In the genomic region with DNA sequence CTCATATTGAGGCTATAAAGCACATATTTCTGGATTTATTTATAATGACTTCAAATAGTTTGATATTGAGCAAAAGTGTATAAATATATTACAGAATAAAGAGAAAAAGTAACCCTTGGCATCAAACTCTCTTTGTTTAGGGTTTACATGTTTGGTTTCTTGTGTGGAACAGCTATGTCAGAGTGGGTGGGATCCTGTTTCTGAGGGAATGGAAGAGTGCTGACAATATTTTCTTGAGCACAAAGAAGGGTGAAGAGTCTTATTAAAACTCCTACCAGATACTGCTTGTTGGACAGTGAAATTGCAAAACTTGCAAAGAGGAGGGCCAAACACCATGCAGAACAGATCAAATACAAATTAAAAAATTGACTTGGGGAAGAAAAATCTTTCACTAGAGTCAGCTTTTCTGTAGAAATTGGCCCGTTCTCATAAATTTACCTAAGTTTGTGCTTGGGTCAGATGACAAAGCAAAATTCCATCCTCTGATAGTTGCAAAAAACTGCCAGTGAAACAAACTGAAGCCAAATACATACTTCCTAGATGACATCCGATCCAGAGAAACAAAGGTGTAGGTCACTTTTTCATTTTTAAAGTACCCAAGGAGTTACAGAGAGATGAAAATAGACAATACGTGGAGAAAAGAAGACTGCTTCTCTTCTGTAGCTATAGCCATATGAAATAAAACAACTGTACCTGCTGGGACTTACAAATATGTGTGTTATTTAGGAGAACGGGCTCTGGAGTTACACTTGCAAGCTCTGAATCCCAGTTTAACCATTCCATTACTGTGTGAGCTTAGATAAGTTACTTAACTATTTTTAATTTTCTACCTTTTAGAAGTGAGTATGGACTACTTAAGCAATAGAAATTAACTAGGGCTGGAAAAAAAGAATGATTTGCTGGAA, we compare ENCODE assay signal across 19 cellular contexts.
DNase-seq lines count a peak whose midpoint lies in the region; ATAC-seq, FAIRE-seq and TF ChIP-seq lines count a peak whose summit lies in the region.
"Had no signal": no experiment of that assay in that cellular context is flagged by ENCODE, and none has a peak within 500 bp of the region (broad histone marks: within the 10 kb centered on the region; RNA-seq: fewer than 3 reads in every experiment).

No MANE protein-coding gene starts in this region.

- no peaks in the 10 kb centered on the region for H3K79me2 ChIP-seq in GM23338 (replicated peaks; ENCODE audit: insufficient read depth)
- H3K79me2 ChIP-seq in astrocyte (ENCODE audit: insufficient read depth, low read length), result no peaks in the 10 kb centered on the region
- H3K79me2 ChIP-seq in smooth muscle cell (ENCODE audit: low read depth), result peaks cover 61% of the 10 kb centered on the region

- H4K20me1 ChIP-seq in GM23338 (replicated peaks; ENCODE audit: insufficient read depth) (no peaks in the 10 kb centered on the region), astrocyte (ENCODE audit: insufficient read depth, low read length) (no peaks in the 10 kb centered on the region), smooth muscle cell (ENCODE audit: low read depth) (no peaks in the 10 kb centered on the region)

- no peaks in the 10 kb centered on the region for H3K9me2 ChIP-seq in GM23338 (ENCODE audit: insufficient read depth)

- peaks cover 24% of the 10 kb centered on the region for H3K4me1 ChIP-seq in GM23338 (ENCODE audit: insufficient read depth)
- no peaks in the 10 kb centered on the region for H3K4me1 ChIP-seq in astrocyte (ENCODE audit: insufficient read depth, low read length)
- peaks cover 24% of the 10 kb centered on the region for H3K4me1 ChIP-seq in smooth muscle cell (ENCODE audit: low read depth)

- H3K4me3 Mint-ChIP-seq in GM23338, result no peak overlapping the region
- no peak overlapping the region for H3K4me3 Mint-ChIP-seq in astrocyte (ENCODE audit: unreplicated experiment)
- H3K4me3 Mint-ChIP-seq: activated naive CD8-positive, alpha-beta T cell treated with anti-CD3 and anti-CD28 coated beads, Interleukin-2, amount 10 ng/mL, durations not matched to agents 7 days and 5 days; naive B cell had no signal

- TF ChIP-seq CTCF in GM23338 (conservative IDR thresholded peaks at IDR 0.05; ENCODE audit: low read depth in 2 of 2), result no peak
- TF ChIP-seq CTCF in astrocyte (IDR thresholded peaks at IDR 0.05; ENCODE audit: insufficient read depth, low read depth, low read length), result no peak
- TF ChIP-seq CTCF in smooth muscle cell (IDR thresholded peaks at IDR 0.05; ENCODE audit: borderline replicate concordance, insufficient read depth, poor library complexity, severe bottlenecking), result no peak
- no peak for TF ChIP-seq CTCF in RWPE1 (conservative IDR thresholded peaks at IDR 0.05; ENCODE audit: low read depth)

- H3F3A ChIP-seq in GM23338 (replicated peaks; ENCODE audit: low read depth) (no peaks in the 10 kb centered on the region), smooth muscle cell (ENCODE audit: low read depth) (peaks cover 16% of the 10 kb centered on the region)

- DNase-seq in GM23338 (ENCODE audit: low spot score) (no peak), astrocyte (ENCODE audit: low read depth) (peak; percentile 13), left lobe of liver (ENCODE audit: low spot score) (no peak), smooth muscle cell (lab: John Stamatoyannopoulos, UW; ENCODE audit: unreplicated experiment) (no peak), iPS-NIHi11 (ENCODE audit: low spot score) (no peak), RWPE1 (ENCODE audit: low spot score) (no peak), SHP77 (lab: John Stamatoyannopoulos, UW) (no peak)
- DNase-seq in stimulated activated CD4-positive, alpha-beta T cell treated with anti-CD3 and anti-CD28 coated beads, Interleukin-1b, Interleukin-23, amount 100 ng/mL, for 48 hours, result no peak
- DNase-seq: activated naive CD8-positive, alpha-beta T cell treated with anti-CD3 and anti-CD28 coated beads, Interleukin-2, amount 10 ng/mL, durations not matched to agents 7 days and 5 days; activated T-cell treated with anti-CD3 and anti-CD28 coated beads, Interleukin-2, amount 50 U/mL, for 1 hour; cerebellar nuclear complex; GOT3; heart left ventricle; MM.1S; naive B cell; NCI-H748 treated with DMSO at 0.1 percent for 48 hours; T-helper 2 cell; tibial artery had no signal

- H3K36me3 Mint-ChIP-seq in GM23338 (ENCODE audit: low read depth) (no peaks in the 10 kb centered on the region), astrocyte (ENCODE audit: low read depth, unreplicated experiment) (no peaks in the 10 kb centered on the region)
- H3K36me3 Mint-ChIP-seq: activated naive CD8-positive, alpha-beta T cell treated with anti-CD3 and anti-CD28 coated beads, Interleukin-2, amount 10 ng/mL, durations not matched to agents 7 days and 5 days; naive B cell had no signal

- ATAC-seq in GM23338, result no peak
- ATAC-seq in left lobe of liver, result peak; percentile 69

- H3K4me3 ChIP-seq in GM23338 (no peak overlapping the region), astrocyte (ENCODE audit: insufficient read depth, low read depth, low read length) (no peak overlapping the region), smooth muscle cell (no peak overlapping the region)
- H3K4me3 ChIP-seq: heart left ventricle, tibial artery had no signal

- H3K4me2 ChIP-seq in GM23338, result peak overlapping the region; percentile 45; the same call in 1 of the 2 replicates
- no peak overlapping the region for H3K4me2 ChIP-seq in astrocyte (ENCODE audit: low read length)
- peak overlapping the region; percentile 58 for H3K4me2 ChIP-seq in smooth muscle cell

- H3K9me3 ChIP-seq in astrocyte (ENCODE audit: insufficient read depth, low read depth, low read length) (no peaks in the 10 kb centered on the region), smooth muscle cell (replicated peaks; ENCODE audit: low read depth) (no peaks in the 10 kb centered on the region)

- H3K27me3 Mint-ChIP-seq in GM23338 (ENCODE audit: insufficient read depth, low read depth, poor library complexity) (no peaks in the 10 kb centered on the region), astrocyte (ENCODE audit: low read depth, unreplicated experiment) (no peaks in the 10 kb centered on the region)
- H3K27me3 Mint-ChIP-seq: naive B cell had no signal

- H3K36me3 ChIP-seq in GM23338 (ENCODE audit: insufficient read depth) (no peaks in the 10 kb centered on the region), astrocyte (ENCODE audit: insufficient read depth, low read length) (no peaks in the 10 kb centered on the region), smooth muscle cell (ENCODE audit: low read depth) (no peaks in the 10 kb centered on the region)
- H3K36me3 ChIP-seq: heart left ventricle, tibial artery had no signal

- CTCF ChIA-PET in RWPE1 (lab: Yijun Ruan, JAX), result interaction anchor here (0.6 kb wide), 1 partner anchor 162 kb away, joined by 3 read pairs; no protein-coding TSS in a partner anchor

- H3K9me3 Mint-ChIP-seq in GM23338 (no peaks in the 10 kb centered on the region), astrocyte (ENCODE audit: unreplicated experiment) (no peaks in the 10 kb centered on the region)
- H3K9me3 Mint-ChIP-seq: activated naive CD8-positive, alpha-beta T cell treated with anti-CD3 and anti-CD28 coated beads, Interleukin-2, amount 10 ng/mL, durations not matched to agents 7 days and 5 days; naive B cell had no signal

- 66% methylated on average over 4 of the region's 4 CpGs for WGBS in smooth muscle cell (ENCODE audit: low lambda C conversion rate)

- H3K4me1 Mint-ChIP-seq in GM23338 (peaks cover 20% of the 10 kb centered on the region), astrocyte (ENCODE audit: low read depth, unreplicated experiment) (peaks cover 31% of the 10 kb centered on the region)

- FAIRE-seq in astrocyte (lab: Jason Lieb, UNC), result peak; percentile 73
- FAIRE-seq: HTR-8/SVneo had no signal

- H2AFZ ChIP-seq in GM23338 (no peak overlapping the region), astrocyte (ENCODE audit: low read depth, low read length) (no peak overlapping the region), smooth muscle cell (ENCODE audit: low read depth) (no peak overlapping the region)

- H3K27ac ChIP-seq in GM23338 (ENCODE audit: low read depth) (no peak overlapping the region), astrocyte (ENCODE audit: low read depth, low read length) (no peak overlapping the region), smooth muscle cell (ENCODE audit: low read depth) (peak overlapping the region; percentile 85), RWPE1 (no peak overlapping the region)
- H3K27ac ChIP-seq: tibial artery had no signal

- H3K27me3 ChIP-seq in GM23338 (ENCODE audit: insufficient read depth) (no peaks in the 10 kb centered on the region), astrocyte (ENCODE audit: insufficient read depth, low read length) (no peaks in the 10 kb centered on the region), smooth muscle cell (ENCODE audit: low read depth) (no peaks in the 10 kb centered on the region)
- H3K27me3 ChIP-seq: heart left ventricle, tibial artery had no signal

- no peak overlapping the region for H3K9ac ChIP-seq in astrocyte (ENCODE audit: low read length)
- peak overlapping the region; percentile 15 for H3K9ac ChIP-seq in smooth muscle cell (ENCODE audit: low read depth)

- POLR2A ChIA-PET in RWPE1 (lab: Yijun Ruan, JAX; ENCODE audit: low non-redundant PET), result no interaction called here

- H3K27ac Mint-ChIP-seq in GM23338 (peak overlapping the region; percentile 74; the same call in 1 of the 2 replicates), astrocyte (ENCODE audit: unreplicated experiment) (peak overlapping the region; percentile 21)
- H3K27ac Mint-ChIP-seq: activated naive CD8-positive, alpha-beta T cell treated with anti-CD3 and anti-CD28 coated beads, Interleukin-2, amount 10 ng/mL, durations not matched to agents 7 days and 5 days had no signal

TF ChIP-seq in GM23338, 12 proteins besides CTCF, POLR2A, EP300 and RAD21 (continues in another document):
- TF ChIP-seq JUNB (IDR thresholded peaks at IDR 0.05; ENCODE audit: unreplicated experiment), result no peak
